In genomic region chr2:178395295-178395694, GRCh38 we compare ENCODE assay signal across 26 cellular contexts. TPM values are rescaled to one million over a fixed set of nuclear protein-coding genes. Genes with fewer than 3 reads are reported as not detected.
"Had no signal": no experiment of that assay in that cellular context is flagged by ENCODE, and none has a peak within 500 bp of the region (broad histone marks: within the 10 kb centered on the region; RNA-seq: fewer than 3 reads in every experiment).

No MANE protein-coding gene starts in this region.

- H3K4me3 ChIP-seq: ascending aorta, breast epithelium, coronary artery, dorsolateral prefrontal cortex, gastrocnemius medialis, heart left ventricle had no signal

- DNase-seq: activated CD4-positive, alpha-beta memory T cell treated with anti-CD3 and anti-CD28 coated beads, Interleukin-2, amount 10 ng/mL, durations not matched to agents 7 days and 5 days; activated CD4-positive, alpha-beta T cell treated with anti-CD3 and anti-CD28 coated beads for 1 hour; activated CD4-positive, alpha-beta T cell treated with anti-CD3 and anti-CD28 coated beads for 4 hours; activated CD4-positive, alpha-beta T cell treated with anti-CD3 and anti-CD28 coated beads, Interleukin-2, amount 10 ng/mL, durations not matched to agents 7 days and 5 days; activated CD4-positive, alpha-beta T cell treated with anti-CD3 and anti-CD28 coated beads, Interleukin-2, amount 50 U/mL, for 4 hours; activated CD8-positive, alpha-beta memory T cell treated with anti-CD3 and anti-CD28 coated beads, Interleukin-2, amount 50 U/mL, for 48 hours; activated gamma-delta T cell; activated naive CD4-positive, alpha-beta T cell; activated naive CD4-positive, alpha-beta T cell treated with anti-CD3 and anti-CD28 coated beads, Interleukin-2, amount 10 ng/mL, durations not matched to agents 7 days and 5 days; activated naive CD8-positive, alpha-beta T cell treated with anti-CD3 and anti-CD28 coated beads, Interleukin-2, amount 10 ng/mL, durations not matched to agents 7 days and 5 days; activated T-cell treated with anti-CD3 and anti-CD28 coated beads for 4 hours; activated T-cell treated with anti-CD3 and anti-CD28 coated beads, Interleukin-2, amount 50 U/mL, for 24 hours; activated T-cell treated with anti-CD3 and anti-CD28 coated beads, Interleukin-2, amount 50 U/mL, for 72 hours; dorsolateral prefrontal cortex; effector memory CD4-positive, alpha-beta T cell; endodermal cell; gastrocnemius medialis; glutamatergic neuron; heart left ventricle; T-helper 2 cell had no signal

- H3K4me1 ChIP-seq: ascending aorta, breast epithelium, gastrocnemius medialis had no signal

- ATAC-seq: activated naive CD4-positive, alpha-beta T cell treated with anti-CD3 and anti-CD28 coated beads, Interleukin-2, amount 50 U/mL, for 72 hours; activated T-cell treated with anti-CD3 and anti-CD28 coated beads, Interleukin-2, amount 50 U/mL, for 72 hours; esophagus mucosa; gastrocnemius medialis; WTC11 had no signal

- H3K9me3 ChIP-seq: ascending aorta, breast epithelium, gastrocnemius medialis, heart left ventricle had no signal

- H3K27ac ChIP-seq: ascending aorta, breast epithelium, coronary artery, gastrocnemius medialis, heart left ventricle had no signal

- H3K36me3 ChIP-seq: ascending aorta, breast epithelium had no signal

- H3K27me3 ChIP-seq: ascending aorta, breast epithelium, dorsolateral prefrontal cortex, gastrocnemius medialis, heart left ventricle had no signal

RNA-seq across cellular contexts. Expression of gene PJVK, which starts 55.9 kb away (rescaled TPM):
- total RNA-seq: ascending aorta had no signal
